In the genomic region with DNA sequence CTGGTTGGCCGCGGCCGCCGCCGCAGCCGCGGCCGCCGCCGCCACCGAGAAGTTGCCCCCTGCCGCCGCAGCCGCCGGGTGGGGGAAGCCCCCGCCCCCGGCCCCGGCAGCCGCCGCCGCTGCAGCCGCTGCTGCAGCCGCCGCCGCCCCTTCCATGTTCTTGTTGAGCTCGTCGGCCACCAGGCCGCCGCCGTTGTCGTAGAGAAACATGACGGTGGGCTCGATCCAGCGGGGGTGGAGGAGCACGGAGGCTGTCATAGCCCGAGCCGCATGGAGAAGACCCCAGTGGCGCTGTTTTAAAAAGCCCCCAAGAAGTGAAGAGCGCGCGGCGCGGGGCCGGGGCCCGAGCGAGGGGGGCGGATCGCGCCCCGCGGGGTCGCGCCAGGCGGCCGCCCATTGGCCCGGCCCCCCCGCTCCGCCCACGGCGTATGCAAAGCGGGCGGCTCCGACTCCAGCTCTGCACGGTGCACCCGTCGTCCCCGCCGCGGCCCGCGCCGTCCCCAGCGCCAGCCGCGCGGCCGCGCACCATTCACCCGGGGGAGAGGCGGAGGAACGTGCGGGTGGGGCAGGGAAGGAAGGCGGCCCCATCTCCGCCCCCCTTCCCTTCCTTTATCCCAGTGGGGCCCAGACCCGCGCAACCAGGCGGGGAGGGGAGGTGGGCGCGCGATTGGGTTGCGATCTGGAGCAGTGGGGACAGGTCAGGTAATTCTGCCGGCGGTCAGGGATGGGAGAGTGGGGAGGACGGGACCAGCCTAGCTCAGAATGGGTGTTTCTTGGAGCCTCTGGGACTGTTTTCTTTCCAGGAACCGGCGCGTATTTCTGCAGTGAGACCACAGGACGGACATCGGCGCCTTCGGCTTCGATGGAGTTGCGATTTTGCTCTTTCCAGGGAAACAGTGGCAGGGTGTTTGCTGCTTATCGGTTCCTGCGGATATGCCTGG, we compare ENCODE assay signal across 10 cellular contexts. TPM values are rescaled to one million over a fixed set of nuclear protein-coding genes. Genes with fewer than 3 reads are reported as not detected.
A peak's percentile ranks its signal among the peaks of the same experiment; 100 is the strongest.
DNase-seq lines count a peak whose midpoint lies in the region; ATAC-seq and TF ChIP-seq lines count a peak whose summit lies in the region.
"Had no signal": no experiment of that assay in that cellular context is flagged by ENCODE, and none has a peak within 500 bp of the region (broad histone marks: within the 10 kb centered on the region; RNA-seq: fewer than 3 reads in every experiment).

A gene (minus strand): TSS at position 272 of the 941 bp plus-strand sequence. CDS start 14 bp downstream, at position 258.

- H3K9ac ChIP-seq in HUES48 (ENCODE audit: low read depth, low read length) = no peak within 1 kb of the TSS

- H3K36me3 ChIP-seq in HUES48 (ENCODE audit: control insufficient read depth, insufficient read depth, low read length) (no peaks in the 10 kb centered on the region), esophagus squamous epithelium (no peaks in the 10 kb centered on the region), prostate gland (no peaks in the 10 kb centered on the region)
- H3K36me3 ChIP-seq: adrenal gland had no signal

- peak; percentile 29 to 80 for DNase-seq in NCI-H187 (lab: John Stamatoyannopoulos, UW)
- no peak for DNase-seq in NCI-H187 treated with DMSO at 0.1 percent for 48 hours (lab: John Stamatoyannopoulos, UW)
- DNase-seq in SK-MEL-5 (ENCODE audit: low read depth, low spot score) = peak; percentile 79
- no peak for DNase-seq in esophagus squamous epithelium (lab: John Stamatoyannopoulos, UW)
- peak; percentile 91 for DNase-seq in prostate gland (ENCODE audit: low spot score)
- DNase-seq in cerebellar nuclear complex (lab: John Stamatoyannopoulos, UW) = no peak

- no peak for TF ChIP-seq POLR2A in esophagus squamous epithelium (IDR thresholded peaks at IDR 0.05)
- TF ChIP-seq POLR2A in prostate gland (IDR thresholded peaks at IDR 0.05) = peak; percentile 88

- in situ Hi-C loops in SK-MEL-5 (cut with HindIII; ENCODE audit: low pct_unique_long_range_greater_than_20kb, low sequenced_read_pairs) = loop anchor here (25.0 kb wide), 1 partner anchor 387 kb away; no protein-coding TSS in a partner anchor

- no peaks in the 10 kb centered on the region for H3K9me3 ChIP-seq in HUES48 (ENCODE audit: control insufficient read depth, insufficient read depth, low read length)
- H3K9me3 ChIP-seq in esophagus squamous epithelium = no peaks in the 10 kb centered on the region
- no peaks in the 10 kb centered on the region for H3K9me3 ChIP-seq in prostate gland
- H3K9me3 ChIP-seq: adrenal gland had no signal

- H3K27me3 ChIP-seq in HUES48 (ENCODE audit: control insufficient read depth, insufficient read depth, low read length) (peaks cover 100% of the 10 kb centered on the region), esophagus squamous epithelium (peaks cover 50 to 100% (median 72%) of the 10 kb centered on the region in 4 donors), prostate gland (replicated peaks; ENCODE audit: insufficient read depth) (no peaks in the 10 kb centered on the region)

- H3K4me3 ChIP-seq in HUES48 (ENCODE audit: low read depth, low read length) (peak within 1 kb of the TSS; percentile 33; the same call in 1 of the 2 replicates), esophagus squamous epithelium (peak within 1 kb of the TSS; percentile 22 to 62 (median 36)), prostate gland (peak within 1 kb of the TSS; percentile 76 to 81)

- ATAC-seq in HG02885 (IDR thresholded peaks at IDR 0.05; ENCODE audit: poor library complexity, unreplicated experiment) = no peak

- WGBS in esophagus squamous epithelium, 2 donors = 5 to 12% methylated on average over 11 to 18 of the region's 105 CpGs
- WGBS in prostate gland = 1% methylated on average over 57 of the region's 105 CpGs

- H3K27ac ChIP-seq in HUES48 (ENCODE audit: low read depth, low read length) (no peak within 1 kb of the TSS), esophagus squamous epithelium (no peak within 1 kb of the TSS), prostate gland (peak within 1 kb of the TSS; percentile 96 to 97)
- H3K27ac ChIP-seq: adrenal gland had no signal

- intact Hi-C loops in esophagus squamous epithelium (cut with DNase I) (loop anchor here (10.0 kb wide), 1 partner anchor 815 kb away; no protein-coding TSS in a partner anchor), prostate gland (cut with DNase I) (loop anchor here (5.0 to 10.0 kb wide), 4 partner anchors 542 to 897 kb away; a partner anchor contains a TSS)

- TF ChIP-seq CTCF in esophagus squamous epithelium (IDR thresholded peaks at IDR 0.05) (no peak), prostate gland (IDR thresholded peaks at IDR 0.05) (peak in 2 of 4 experiments; percentile 6 to 30)

- H3K4me1 ChIP-seq in HUES48 (ENCODE audit: control insufficient read depth, insufficient read depth, low read length) = peaks cover 5% of the 10 kb centered on the region; the same call in 1 of the 2 replicates
- peaks cover 26 to 56% (median 34%) of the 10 kb centered on the region in 3 donors for H3K4me1 ChIP-seq in esophagus squamous epithelium
- no peaks in the 10 kb centered on the region for H3K4me1 ChIP-seq in prostate gland (replicated peaks)

RNA-seq across cellular contexts. Expression of the gene that starts here (rescaled TPM):
- total RNA-seq in SK-MEL-5 (2014; rRNA removed; shearing (Covaris generic)) = 1.5 and 2.0 TPM in 2 replicates
- polyA plus RNA-seq in SK-MEL-5 (2015; cell fraction: cytosol; rRNA removed) = 1.9 and 2.1 TPM in 2 replicates
- polyA plus RNA-seq in SK-MEL-5 (2015; cell fraction: nucleus; rRNA removed) = 1.5 and 2.3 TPM in 2 replicates
- total RNA-seq in esophagus squamous epithelium (not detected), prostate gland (10 to 100 TPM; 19.1 to 50.4 TPM)
- polyA plus RNA-seq: AG04450 had no signal

Comparison
In these comparisons a context has a peak if more than half of its experiments do, and no peak if none do; other contexts are left out.
1. DNase-seq: peak in NCI-H187 (2 of 2), SK-MEL-5 (single experiment) and prostate gland (single experiment); none in NCI-H187 treated with DMSO at 0.1 percent for 48 hours (single experiment), esophagus squamous epithelium (single experiment) and cerebellar nuclear complex (0 of 2).
2. H3K27ac ChIP-seq: peak in prostate gland (2 of 2); none in HUES48 (single experiment) and esophagus squamous epithelium (0 of 4).
3. Peak in every context shown above with its lines, with median percentiles within 50 percentile points of each other: H3K4me3 ChIP-seq.